In the genomic region with DNA sequence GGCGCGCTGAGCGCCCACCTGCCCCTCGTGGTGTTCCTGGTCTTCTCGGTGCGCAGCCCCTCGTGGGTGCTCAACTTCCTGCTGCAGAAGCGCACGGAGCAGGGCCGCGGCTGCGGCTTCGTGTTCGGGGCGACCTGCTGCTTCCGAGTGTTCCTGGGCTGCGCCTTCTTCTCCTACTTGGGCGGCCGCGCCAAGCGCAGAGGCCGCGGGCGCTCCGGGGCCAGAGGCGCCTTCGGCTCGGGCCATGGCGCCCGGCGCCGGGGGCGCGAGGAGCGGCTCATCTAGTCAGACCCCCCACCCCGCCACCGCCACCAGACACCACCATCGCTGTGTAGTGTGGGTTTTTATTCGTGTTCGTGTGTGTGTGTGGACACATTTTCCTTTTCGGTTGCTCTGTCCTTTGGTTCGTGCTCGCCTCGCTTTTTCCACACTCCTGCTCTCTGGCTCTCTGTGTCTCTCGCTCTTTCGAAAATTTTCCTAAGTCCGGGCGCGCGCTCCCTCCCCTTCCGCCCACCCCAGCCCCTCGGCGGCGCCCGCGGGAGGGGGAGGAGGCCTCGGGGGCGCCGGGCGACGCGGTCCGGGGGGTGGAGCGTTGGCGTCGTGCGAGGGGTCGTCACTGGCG, we compare ENCODE assay signal across 1 cellular context.
A peak's percentile ranks its signal among the peaks of the same experiment; 100 is the strongest.
TF ChIP-seq lines count a peak whose summit lies in the region.

No MANE protein-coding gene starts in this region.

TF ChIP-seq in HepG2, 621 proteins besides CTCF, POLR2A, EP300 and RAD21 (continued from another document and continues in another):
- TF ChIP-seq, protein P1, sequence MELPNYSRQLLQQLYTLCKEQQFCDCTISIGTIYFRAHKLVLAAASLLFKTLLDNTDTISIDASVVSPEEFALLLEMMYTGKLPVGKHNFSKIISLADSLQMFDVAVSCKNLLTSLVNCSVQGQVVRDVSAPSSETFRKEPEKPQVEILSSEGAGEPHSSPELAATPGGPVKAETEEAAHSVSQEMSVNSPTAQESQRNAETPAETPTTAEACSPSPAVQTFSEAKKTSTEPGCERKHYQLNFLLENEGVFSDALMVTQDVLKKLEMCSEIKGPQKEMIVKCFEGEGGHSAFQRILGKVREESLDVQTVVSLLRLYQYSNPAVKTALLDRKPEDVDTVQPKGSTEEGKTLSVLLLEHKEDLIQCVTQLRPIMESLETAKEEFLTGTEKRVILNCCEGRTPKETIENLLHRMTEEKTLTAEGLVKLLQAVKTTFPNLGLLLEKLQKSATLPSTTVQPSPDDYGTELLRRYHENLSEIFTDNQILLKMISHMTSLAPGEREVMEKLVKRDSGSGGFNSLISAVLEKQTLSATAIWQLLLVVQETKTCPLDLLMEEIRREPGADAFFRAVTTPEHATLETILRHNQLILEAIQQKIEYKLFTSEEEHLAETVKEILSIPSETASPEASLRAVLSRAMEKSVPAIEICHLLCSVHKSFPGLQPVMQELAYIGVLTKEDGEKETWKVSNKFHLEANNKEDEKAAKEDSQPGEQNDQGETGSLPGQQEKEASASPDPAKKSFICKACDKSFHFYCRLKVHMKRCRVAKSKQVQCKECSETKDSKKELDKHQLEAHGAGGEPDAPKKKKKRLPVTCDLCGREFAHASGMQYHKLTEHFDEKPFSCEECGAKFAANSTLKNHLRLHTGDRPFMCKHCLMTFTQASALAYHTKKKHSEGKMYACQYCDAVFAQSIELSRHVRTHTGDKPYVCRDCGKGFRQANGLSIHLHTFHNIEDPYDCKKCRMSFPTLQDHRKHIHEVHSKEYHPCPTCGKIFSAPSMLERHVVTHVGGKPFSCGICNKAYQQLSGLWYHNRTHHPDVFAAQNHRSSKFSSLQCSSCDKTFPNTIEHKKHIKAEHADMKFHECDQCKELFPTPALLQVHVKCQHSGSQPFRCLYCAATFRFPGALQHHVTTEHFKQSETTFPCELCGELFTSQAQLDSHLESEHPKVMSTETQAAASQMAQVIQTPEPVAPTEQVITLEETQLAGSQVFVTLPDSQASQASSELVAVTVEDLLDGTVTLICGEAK (IDR thresholded peaks at IDR 0.05): no peak
- TF ChIP-seq, protein P1 (CRISPR knock-in tag; IDR thresholded peaks at IDR 0.05): peak; percentile 66; the same call in 1 of the 2 replicates
- TF ChIP-seq PHF8 (CRISPR knock-in tag; IDR thresholded peaks at IDR 0.05) (peak; percentile 16; the same call in 1 of the 2 replicates), KDM2A (CRISPR knock-in tag; IDR thresholded peaks at IDR 0.05; ENCODE audit: borderline replicate concordance, low read depth) (peak; percentile 56), NBN (conservative IDR thresholded peaks at IDR 0.05) (no peak), CHD2 (IDR thresholded peaks at IDR 0.05; ENCODE audit: low read depth, low read length) (0 out of 2 replicates have a peak, but pooled peaks have one; percentile 39), TBL1XR1 (IDR thresholded peaks at IDR 0.05; ENCODE audit: borderline replicate concordance, low read length, partially characterized antibody) (no peak), ZNF264 (CRISPR knock-in tag; IDR thresholded peaks at IDR 0.05) (no peak), ZFP37 (CRISPR knock-in tag; IDR thresholded peaks at IDR 0.05; ENCODE audit: borderline replicate concordance) (peak; percentile 25; the same call in 1 of the 2 replicates), PLRG1 (conservative IDR thresholded peaks at IDR 0.05) (no peak), RORA (CRISPR knock-in tag; IDR thresholded peaks at IDR 0.05) (no peak)
- TF ChIP-seq, protein P2, sequence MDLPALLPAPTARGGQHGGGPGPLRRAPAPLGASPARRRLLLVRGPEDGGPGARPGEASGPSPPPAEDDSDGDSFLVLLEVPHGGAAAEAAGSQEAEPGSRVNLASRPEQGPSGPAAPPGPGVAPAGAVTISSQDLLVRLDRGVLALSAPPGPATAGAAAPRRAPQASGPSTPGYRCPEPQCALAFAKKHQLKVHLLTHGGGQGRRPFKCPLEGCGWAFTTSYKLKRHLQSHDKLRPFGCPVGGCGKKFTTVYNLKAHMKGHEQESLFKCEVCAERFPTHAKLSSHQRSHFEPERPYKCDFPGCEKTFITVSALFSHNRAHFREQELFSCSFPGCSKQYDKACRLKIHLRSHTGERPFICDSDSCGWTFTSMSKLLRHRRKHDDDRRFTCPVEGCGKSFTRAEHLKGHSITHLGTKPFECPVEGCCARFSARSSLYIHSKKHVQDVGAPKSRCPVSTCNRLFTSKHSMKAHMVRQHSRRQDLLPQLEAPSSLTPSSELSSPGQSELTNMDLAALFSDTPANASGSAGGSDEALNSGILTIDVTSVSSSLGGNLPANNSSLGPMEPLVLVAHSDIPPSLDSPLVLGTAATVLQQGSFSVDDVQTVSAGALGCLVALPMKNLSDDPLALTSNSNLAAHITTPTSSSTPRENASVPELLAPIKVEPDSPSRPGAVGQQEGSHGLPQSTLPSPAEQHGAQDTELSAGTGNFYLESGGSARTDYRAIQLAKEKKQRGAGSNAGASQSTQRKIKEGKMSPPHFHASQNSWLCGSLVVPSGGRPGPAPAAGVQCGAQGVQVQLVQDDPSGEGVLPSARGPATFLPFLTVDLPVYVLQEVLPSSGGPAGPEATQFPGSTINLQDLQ (CRISPR knock-in tag; IDR thresholded peaks at IDR 0.05): no peak; the same call in 1 of the 2 replicates
- TF ChIP-seq, protein P3, sequence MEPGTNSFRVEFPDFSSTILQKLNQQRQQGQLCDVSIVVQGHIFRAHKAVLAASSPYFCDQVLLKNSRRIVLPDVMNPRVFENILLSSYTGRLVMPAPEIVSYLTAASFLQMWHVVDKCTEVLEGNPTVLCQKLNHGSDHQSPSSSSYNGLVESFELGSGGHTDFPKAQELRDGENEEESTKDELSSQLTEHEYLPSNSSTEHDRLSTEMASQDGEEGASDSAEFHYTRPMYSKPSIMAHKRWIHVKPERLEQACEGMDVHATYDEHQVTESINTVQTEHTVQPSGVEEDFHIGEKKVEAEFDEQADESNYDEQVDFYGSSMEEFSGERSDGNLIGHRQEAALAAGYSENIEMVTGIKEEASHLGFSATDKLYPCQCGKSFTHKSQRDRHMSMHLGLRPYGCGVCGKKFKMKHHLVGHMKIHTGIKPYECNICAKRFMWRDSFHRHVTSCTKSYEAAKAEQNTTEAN (CRISPR knock-in tag; conservative IDR thresholded peaks at IDR 0.05): peak; percentile 62
- TF ChIP-seq, protein P4, sequence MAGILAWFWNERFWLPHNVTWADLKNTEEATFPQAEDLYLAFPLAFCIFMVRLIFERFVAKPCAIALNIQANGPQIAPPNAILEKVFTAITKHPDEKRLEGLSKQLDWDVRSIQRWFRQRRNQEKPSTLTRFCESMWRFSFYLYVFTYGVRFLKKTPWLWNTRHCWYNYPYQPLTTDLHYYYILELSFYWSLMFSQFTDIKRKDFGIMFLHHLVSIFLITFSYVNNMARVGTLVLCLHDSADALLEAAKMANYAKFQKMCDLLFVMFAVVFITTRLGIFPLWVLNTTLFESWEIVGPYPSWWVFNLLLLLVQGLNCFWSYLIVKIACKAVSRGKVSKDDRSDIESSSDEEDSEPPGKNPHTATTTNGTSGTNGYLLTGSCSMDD (CRISPR knock-in tag; IDR thresholded peaks at IDR 0.05): 0 out of 2 replicates have a peak, but pooled peaks have one; percentile 20
- TF ChIP-seq, protein P5, sequence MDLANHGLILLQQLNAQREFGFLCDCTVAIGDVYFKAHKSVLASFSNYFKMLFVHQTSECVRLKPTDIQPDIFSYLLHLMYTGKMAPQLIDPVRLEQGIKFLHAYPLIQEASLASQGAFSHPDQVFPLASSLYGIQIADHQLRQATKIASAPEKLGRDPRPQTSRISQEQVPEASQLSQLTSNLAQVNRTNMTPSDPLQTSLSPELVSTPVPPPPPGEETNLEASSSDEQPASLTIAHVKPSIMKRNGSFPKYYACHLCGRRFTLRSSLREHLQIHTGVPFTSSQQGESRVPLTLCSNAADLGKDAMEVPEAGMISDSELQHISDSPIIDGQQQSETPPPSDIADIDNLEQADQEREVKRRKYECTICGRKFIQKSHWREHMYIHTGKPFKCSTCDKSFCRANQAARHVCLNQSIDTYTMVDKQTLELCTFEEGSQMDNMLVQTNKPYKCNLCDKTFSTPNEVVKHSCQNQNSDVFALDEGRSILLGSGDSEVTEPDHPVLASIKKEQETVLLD (CRISPR knock-in tag; IDR thresholded peaks at IDR 0.05; ENCODE audit: low read depth): no peak; the same call in 1 of the 2 replicates
- TF ChIP-seq, protein P6, sequence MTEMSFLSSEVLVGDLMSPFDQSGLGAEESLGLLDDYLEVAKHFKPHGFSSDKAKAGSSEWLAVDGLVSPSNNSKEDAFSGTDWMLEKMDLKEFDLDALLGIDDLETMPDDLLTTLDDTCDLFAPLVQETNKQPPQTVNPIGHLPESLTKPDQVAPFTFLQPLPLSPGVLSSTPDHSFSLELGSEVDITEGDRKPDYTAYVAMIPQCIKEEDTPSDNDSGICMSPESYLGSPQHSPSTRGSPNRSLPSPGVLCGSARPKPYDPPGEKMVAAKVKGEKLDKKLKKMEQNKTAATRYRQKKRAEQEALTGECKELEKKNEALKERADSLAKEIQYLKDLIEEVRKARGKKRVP (CRISPR knock-in tag; IDR thresholded peaks at IDR 0.05): no peak
- TF ChIP-seq, protein P7, sequence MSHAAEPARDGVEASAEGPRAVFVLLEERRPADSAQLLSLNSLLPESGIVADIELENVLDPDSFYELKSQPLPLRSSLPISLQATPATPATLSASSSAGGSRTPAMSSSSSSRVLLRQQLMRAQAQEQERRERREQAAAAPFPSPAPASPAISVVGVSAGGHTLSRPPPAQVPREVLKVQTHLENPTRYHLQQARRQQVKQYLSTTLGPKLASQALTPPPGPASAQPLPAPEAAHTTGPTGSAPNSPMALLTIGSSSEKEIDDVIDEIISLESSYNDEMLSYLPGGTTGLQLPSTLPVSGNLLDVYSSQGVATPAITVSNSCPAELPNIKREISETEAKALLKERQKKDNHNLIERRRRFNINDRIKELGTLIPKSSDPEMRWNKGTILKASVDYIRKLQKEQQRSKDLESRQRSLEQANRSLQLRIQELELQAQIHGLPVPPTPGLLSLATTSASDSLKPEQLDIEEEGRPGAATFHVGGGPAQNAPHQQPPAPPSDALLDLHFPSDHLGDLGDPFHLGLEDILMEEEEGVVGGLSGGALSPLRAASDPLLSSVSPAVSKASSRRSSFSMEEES (CRISPR knock-in tag; IDR thresholded peaks at IDR 0.05): no peak
- TF ChIP-seq, protein P8, sequence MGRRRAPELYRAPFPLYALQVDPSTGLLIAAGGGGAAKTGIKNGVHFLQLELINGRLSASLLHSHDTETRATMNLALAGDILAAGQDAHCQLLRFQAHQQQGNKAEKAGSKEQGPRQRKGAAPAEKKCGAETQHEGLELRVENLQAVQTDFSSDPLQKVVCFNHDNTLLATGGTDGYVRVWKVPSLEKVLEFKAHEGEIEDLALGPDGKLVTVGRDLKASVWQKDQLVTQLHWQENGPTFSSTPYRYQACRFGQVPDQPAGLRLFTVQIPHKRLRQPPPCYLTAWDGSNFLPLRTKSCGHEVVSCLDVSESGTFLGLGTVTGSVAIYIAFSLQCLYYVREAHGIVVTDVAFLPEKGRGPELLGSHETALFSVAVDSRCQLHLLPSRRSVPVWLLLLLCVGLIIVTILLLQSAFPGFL (CRISPR knock-in tag; IDR thresholded peaks at IDR 0.05): 0 out of 2 replicates have a peak, but pooled peaks have one; percentile 89
- TF ChIP-seq, protein P9, sequence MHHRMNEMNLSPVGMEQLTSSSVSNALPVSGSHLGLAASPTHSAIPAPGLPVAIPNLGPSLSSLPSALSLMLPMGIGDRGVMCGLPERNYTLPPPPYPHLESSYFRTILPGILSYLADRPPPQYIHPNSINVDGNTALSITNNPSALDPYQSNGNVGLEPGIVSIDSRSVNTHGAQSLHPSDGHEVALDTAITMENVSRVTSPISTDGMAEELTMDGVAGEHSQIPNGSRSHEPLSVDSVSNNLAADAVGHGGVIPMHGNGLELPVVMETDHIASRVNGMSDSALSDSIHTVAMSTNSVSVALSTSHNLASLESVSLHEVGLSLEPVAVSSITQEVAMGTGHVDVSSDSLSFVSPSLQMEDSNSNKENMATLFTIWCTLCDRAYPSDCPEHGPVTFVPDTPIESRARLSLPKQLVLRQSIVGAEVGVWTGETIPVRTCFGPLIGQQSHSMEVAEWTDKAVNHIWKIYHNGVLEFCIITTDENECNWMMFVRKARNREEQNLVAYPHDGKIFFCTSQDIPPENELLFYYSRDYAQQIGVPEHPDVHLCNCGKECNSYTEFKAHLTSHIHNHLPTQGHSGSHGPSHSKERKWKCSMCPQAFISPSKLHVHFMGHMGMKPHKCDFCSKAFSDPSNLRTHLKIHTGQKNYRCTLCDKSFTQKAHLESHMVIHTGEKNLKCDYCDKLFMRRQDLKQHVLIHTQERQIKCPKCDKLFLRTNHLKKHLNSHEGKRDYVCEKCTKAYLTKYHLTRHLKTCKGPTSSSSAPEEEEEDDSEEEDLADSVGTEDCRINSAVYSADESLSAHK (CRISPR knock-in tag; IDR thresholded peaks at IDR 0.05; ENCODE audit: borderline replicate concordance): no peak
